Comparison of ENCODE assay signal across 9 cellular contexts in genomic region chr20:4150095-4150492, GRCh38. TPM values are rescaled to one million over a fixed set of nuclear protein-coding genes. Genes with fewer than 3 reads are reported as not detected.
A peak's percentile ranks its signal among the peaks of the same experiment; 100 is the strongest.
DNase-seq lines count a peak whose midpoint lies in the region; ATAC-seq, FAIRE-seq and TF ChIP-seq lines count a peak whose summit lies in the region.
"Had no signal": no experiment of that assay in that cellular context is flagged by ENCODE, and none has a peak within 500 bp of the region (broad histone marks: within the 10 kb centered on the region; RNA-seq: fewer than 3 reads in every experiment).

No MANE protein-coding gene starts in this region.

- no peak for ATAC-seq in SK-N-SH treated with all-trans-retinoic acid at 6 μM for 48 hours

- POLR2A ChIA-PET in SK-N-SH (lab: Yijun Ruan, JAX) = no interaction called here

- H3K27me3 ChIP-seq in SK-N-SH (ENCODE audit: insufficient read depth) (no peaks in the 10 kb centered on the region), keratinocyte (ENCODE audit: control insufficient read depth, extremely low read depth, insufficient read depth, low read length) (no peaks in the 10 kb centered on the region)

- peak; percentile 57 for FAIRE-seq in keratinocyte (lab: Jason Lieb, UNC)
- no peak for FAIRE-seq in GM12892 (lab: Jason Lieb, UNC)

- H3K9ac ChIP-seq in SK-N-SH = 0 out of 2 replicates have a peak overlapping the region, but pooled peaks have one; percentile 78
- peak overlapping the region; percentile 62 for H3K9ac ChIP-seq in keratinocyte (ENCODE audit: control insufficient read depth, extremely low read depth, insufficient read depth, low read length)

- no peak overlapping the region for H2AFZ ChIP-seq in SK-N-SH (ENCODE audit: low read depth)
- H2AFZ ChIP-seq in keratinocyte (ENCODE audit: control insufficient read depth, low read length) = peak overlapping the region; percentile 46

- CTCF ChIA-PET in SK-N-SH (lab: Yijun Ruan, JAX) = interaction anchor here (0.7 kb wide), 1 partner anchor 906 kb away, joined by 3 read pairs; no protein-coding TSS in a partner anchor

- H4K20me1 ChIP-seq in SK-N-SH (ENCODE audit: insufficient read depth) = peaks cover 54% of the 10 kb centered on the region
- H4K20me1 ChIP-seq in keratinocyte (ENCODE audit: control insufficient read depth, extremely low read depth, insufficient read depth, low read length) = no peaks in the 10 kb centered on the region

- no peaks in the 10 kb centered on the region for H3K9me2 ChIP-seq in SK-N-SH

- dilution Hi-C loops in keratinocyte (cut with MboI; ENCODE audit: extremely low pct_ligation_motif_present, low sequenced_read_pairs) = no loop called here

- H3K4me1 ChIP-seq in SK-N-SH (ENCODE audit: control insufficient read depth in 1 of 2, insufficient read depth in 2 of 2, low read depth in 1 of 2, low read length in 1 of 2) (peaks cover 8 to 10% of the 10 kb centered on the region in 2 experiments; a peak in 2 of 4 replicates), keratinocyte (ENCODE audit: control insufficient read depth, extremely low read depth, insufficient read depth, low read length) (peaks cover 51% of the 10 kb centered on the region)

- TF ChIP-seq RAD21 in SK-N-SH (IDR thresholded peaks at IDR 0.05; ENCODE audit: low read length) = no peak

- H3K4me3 ChIP-seq in SK-N-SH (ENCODE audit: low read depth in 2 of 2, low read length in 1 of 2) (peak overlapping the region in 1 of 2 experiments; percentile 89; a peak in 3 of 4 replicates), keratinocyte (ENCODE audit: control insufficient read depth in 2 of 3, extremely low read depth in 1 of 3, insufficient read depth in 2 of 3, low read depth in 1 of 3, low read length in 3 of 3) (peak overlapping the region; percentile 62 to 87 (median 76))

- DNase-seq in SK-N-SH = no peak
- peak; percentile 59 for DNase-seq in amniotic epithelial cell (ENCODE audit: low read depth)
- no peak for DNase-seq in keratinocyte (ENCODE audit: low read depth, low spot score)
- DNase-seq in stromal cell of bone marrow (ENCODE audit: low read depth) = peak; percentile 48
- DNase-seq in GDM1 (lab: John Stamatoyannopoulos, UW) = no peak
- DNase-seq in GM12892 (ENCODE audit: insufficient read length) = no peak
- DNase-seq in NCI-H128 (lab: John Stamatoyannopoulos, UW; ENCODE audit: unreplicated experiment) = no peak
- DNase-seq: NCI-H1092 treated with DMSO at 0.1 percent for 48 hours had no signal

- H3K9me1 ChIP-seq in keratinocyte (ENCODE audit: control insufficient read depth, extremely low read depth, insufficient read depth, low read length) = no peaks in the 10 kb centered on the region

- TF ChIP-seq CTCF in SK-N-SH (IDR thresholded peaks at IDR 0.05) = no peak
- TF ChIP-seq CTCF in keratinocyte (optimal IDR thresholded peaks at IDR 0.05 in 1 of 3, IDR thresholded peaks at IDR 0.05 in 1 of 3, conservative IDR thresholded peaks at IDR 0.05 in 1 of 3; ENCODE audit: extremely low read depth in 1 of 3, insufficient read depth in 2 of 3, low read length in 3 of 3) = no peak

- no peak for TF ChIP-seq EP300 in SK-N-SH (IDR thresholded peaks at IDR 0.05; ENCODE audit: borderline replicate concordance in 1 of 2, low read depth in 1 of 2, low read length in 1 of 2)

- peak overlapping the region; percentile 94 for H3K4me2 ChIP-seq in SK-N-SH
- H3K4me2 ChIP-seq in keratinocyte (ENCODE audit: control insufficient read depth, extremely low read depth, insufficient read depth, low read depth, low read length) = peak overlapping the region; percentile 83

- 71% methylated on average over 7 of the region's 7 CpGs for WGBS in SK-N-SH (ENCODE audit: low lambda C conversion rate)

- H3K79me2 ChIP-seq in SK-N-SH (ENCODE audit: insufficient read depth) = peaks cover 55% of the 10 kb centered on the region
- H3K79me2 ChIP-seq in keratinocyte (ENCODE audit: control insufficient read depth, insufficient read depth, low read length) = peaks cover 4% of the 10 kb centered on the region

- no peak for TF ChIP-seq POLR2A in GM12892 (IDR thresholded peaks at IDR 0.05; ENCODE audit: low read depth, low read length)

- H3K9me3 ChIP-seq in SK-N-SH (no peaks in the 10 kb centered on the region), keratinocyte (ENCODE audit: control insufficient read depth, low read depth, low read length) (no peaks in the 10 kb centered on the region)

- peaks cover 5% of the 10 kb centered on the region for H3F3A ChIP-seq in SK-N-SH (replicated peaks; ENCODE audit: insufficient read depth)

- H3K36me3 ChIP-seq in SK-N-SH (replicated peaks in 1 of 2; ENCODE audit: control insufficient read depth in 1 of 2, insufficient read depth in 2 of 2, low read length in 1 of 2) = peaks cover 0 to 4% of the 10 kb centered on the region in 2 experiments
- no peaks in the 10 kb centered on the region for H3K36me3 ChIP-seq in keratinocyte (ENCODE audit: control insufficient read depth in 2 of 2, extremely low read depth in 1 of 2, insufficient read depth in 2 of 2, low read length in 2 of 2)

- H3K27ac ChIP-seq in SK-N-SH (ENCODE audit: low read depth in 2 of 2, low read length in 1 of 2) = no peak overlapping the region
- no peak overlapping the region for H3K27ac ChIP-seq in keratinocyte (ENCODE audit: control insufficient read depth, insufficient read depth, low read length)

TF ChIP-seq in SK-N-SH, 30 proteins besides CTCF, POLR2A, EP300 and RAD21:
- TF ChIP-seq NFIC (IDR thresholded peaks at IDR 0.05; ENCODE audit: borderline replicate concordance) (no peak), RFX5 (IDR thresholded peaks at IDR 0.05; ENCODE audit: low read length) (no peak), SIN3A (IDR thresholded peaks at IDR 0.05; ENCODE audit: borderline replicate concordance, low read depth, low read length) (no peak), TEAD4 (IDR thresholded peaks at IDR 0.05; ENCODE audit: borderline replicate concordance, insufficient read depth) (no peak), MEF2A (IDR thresholded peaks at IDR 0.05; ENCODE audit: borderline replicate concordance, low read depth) (no peak), GATA2 (CRISPR knock-in tag; IDR thresholded peaks at IDR 0.05) (no peak), TAF1 (IDR thresholded peaks at IDR 0.05; ENCODE audit: borderline replicate concordance, low read depth, low read length) (no peak), ELF1 (IDR thresholded peaks at IDR 0.05) (no peak), SMC3 (IDR thresholded peaks at IDR 0.05; ENCODE audit: low read depth, low read length) (no peak), USF2 (IDR thresholded peaks at IDR 0.05; ENCODE audit: borderline replicate concordance, low read depth, low read length) (no peak), TCF12 (IDR thresholded peaks at IDR 0.05) (no peak)

TF ChIP-seq in SK-N-SH treated with all-trans-retinoic acid at 6 μM for 48 hours, 23 proteins besides CTCF, POLR2A, EP300 and RAD21:
- TF ChIP-seq ZNF8 (CRISPR knock-in tag; IDR thresholded peaks at IDR 0.05) (no peak), ZNF70 (CRISPR knock-in tag; IDR thresholded peaks at IDR 0.05) (no peak), ESRRG (CRISPR knock-in tag; IDR thresholded peaks at IDR 0.05) (no peak), TCF4 (CRISPR knock-in tag; IDR thresholded peaks at IDR 0.05; ENCODE audit: borderline replicate concordance) (no peak), POU6F1 (CRISPR knock-in tag; IDR thresholded peaks at IDR 0.05; ENCODE audit: borderline replicate concordance, low read depth) (no peak), BACH2 (CRISPR knock-in tag; IDR thresholded peaks at IDR 0.05; ENCODE audit: borderline replicate concordance) (no peak), SNAI2 (CRISPR knock-in tag; IDR thresholded peaks at IDR 0.05) (no peak), OSR1 (CRISPR knock-in tag; IDR thresholded peaks at IDR 0.05) (no peak)

RNA-seq across cellular contexts. Expression of gene SMOX, which starts 1.5 kb away (rescaled TPM):
- polyA plus RNA-seq in SK-N-SH (2012; rRNA removed) (7.6 and 17.2 TPM in 2 replicates), keratinocyte (2.0 to 4.3 TPM (median 2.6 TPM) in 3 replicates)
- polyA plus RNA-seq in SK-N-SH (2012; cell fraction: cytosol; rRNA removed) = 8.3 and 10.4 TPM in 2 replicates
- polyA plus RNA-seq in SK-N-SH (2012; cell fraction: nucleus; rRNA removed) = 27.9 and 36.1 TPM in 2 replicates
- 4.9 TPM for polyA plus RNA-seq in keratinocyte (2011; ENCODE audit: low read depth)
- 2.5 and 5.3 TPM in 2 replicates for polyA plus RNA-seq in keratinocyte (2011; cell fraction: cytosol; rRNA removed)
- polyA plus RNA-seq in keratinocyte (2011; cell fraction: nucleus; rRNA removed) = 5.6 and 7.2 TPM in 2 replicates
- polyA plus RNA-seq in keratinocyte (2012; ENCODE audit: low replicate concordance) = 8.6 and 13.6 TPM in 2 replicates
- 0.89 to 9.2 TPM (median 2.3 TPM) in 3 replicates for polyA minus RNA-seq in keratinocyte
- polyA minus RNA-seq in keratinocyte (2011; cell fraction: cytosol; rRNA and poly(A)+ RNA removed) = 7.9 TPM
- polyA minus RNA-seq in keratinocyte (2011; cell fraction: nucleus; rRNA and poly(A)+ RNA removed) = 1.9 and 3.1 TPM in 2 replicates
- not detected for polyA plus RNA-seq in GM12892 (2012; ENCODE audit: missing spikeins)

Comparison
In these comparisons a context has a peak if more than half of its experiments do, and no peak if none do; other contexts are left out.
1. DNase-seq: peak in amniotic epithelial cell (single experiment) and stromal cell of bone marrow (single experiment); none in SK-N-SH (single experiment), keratinocyte (single experiment), GDM1 (single experiment), GM12892 (single experiment) and NCI-H128 (single experiment).